In genomic region chr20:62186887-62187866, GRCh38 we compare ENCODE assay signal across 13 cellular contexts. TPM values are rescaled to one million over a fixed set of nuclear protein-coding genes. Genes with fewer than 3 reads are reported as not detected.
DNase-seq lines count a peak whose midpoint lies in the region; ATAC-seq and TF ChIP-seq lines count a peak whose summit lies in the region.
"Had no signal": no experiment of that assay in that cellular context is flagged by ENCODE, and none has a peak within 500 bp of the region (broad histone marks: within the 10 kb centered on the region; RNA-seq: fewer than 3 reads in every experiment).

No MANE protein-coding gene starts in this region.

- no peak for TF ChIP-seq POLR2A in right lobe of liver (IDR thresholded peaks at IDR 0.05)

- no peak for TF ChIP-seq CTCF in right lobe of liver (IDR thresholded peaks at IDR 0.05)

- H3K4me3 ChIP-seq in right lobe of liver = no peak overlapping the region

- no peaks in the 10 kb centered on the region for H3K9me3 ChIP-seq in right lobe of liver

- ATAC-seq in right lobe of liver = peak in 1 of 4 donors; percentile 36
- ATAC-seq: activated naive CD8-positive, alpha-beta T cell treated with anti-CD3 and anti-CD28 coated beads, Interleukin-2, amount 50 U/mL, for 24 hours had no signal

- 59% methylated on average over 13 of the region's 13 CpGs for WGBS in right lobe of liver (ENCODE audit: insufficient coverage, low coverage, low lambda C conversion rate, missing lambda C conversion rate)

- H3K4me1 ChIP-seq in right lobe of liver = peaks cover 0 to 46% (median 16%) of the 10 kb centered on the region in 4 donors

- no peaks in the 10 kb centered on the region for H3K27me3 ChIP-seq in right lobe of liver

- DNase-seq in AG20443 (ENCODE audit: low spot score) (peak; percentile 47), ELR (ENCODE audit: low read depth) (peak; percentile 29), amniotic epithelial cell (ENCODE audit: low read depth) (peak; percentile 39), right lobe of liver (peak in 1 of 3 donors; percentile 23), NCI-H2227 treated with DMSO at 0.1 percent for 48 hours (lab: John Stamatoyannopoulos, UW) (no peak), middle frontal gyrus (ENCODE audit: extremely low spot score, low spot score) (no peak)
- no peak for DNase-seq in stimulated activated CD4-positive, alpha-beta T cell treated with anti-CD3 and anti-CD28 coated beads, Interleukin-2, amount 100 ng/mL, for 48 hours
- no peak for DNase-seq in activated naive CD4-positive, alpha-beta T cell treated with anti-CD3 and anti-CD28 coated beads, Interleukin-2, amount 50 U/mL, for 16 hours
- DNase-seq: activated naive CD8-positive, alpha-beta T cell treated with anti-CD3 and anti-CD28 coated beads, Interleukin-2, amount 50 U/mL, for 24 hours; COR-L47; retina; SIG-M5 had no signal

- intact Hi-C loops in right lobe of liver (cut with DNase I) = no loop called here

- peak overlapping the region in 2 of 3 donors; percentile 17 to 77 for H3K27ac ChIP-seq in right lobe of liver

- H3K36me3 ChIP-seq in right lobe of liver = peaks cover 0 to 7% (median under 1%) of the 10 kb centered on the region in 4 donors

RNA-seq across cellular contexts. Expression of gene MTG2, which starts 4.3 kb away (rescaled TPM):
- 10 to 100 TPM; 27.0 to 45.6 (median 31.8) TPM for total RNA-seq in right lobe of liver

RNA-seq across cellular contexts. Expression of gene HRH3, which starts 32.9 kb away (rescaled TPM):
- not detected for total RNA-seq in right lobe of liver
- total RNA-seq: kidney epithelial cell had no signal

RNA-seq across cellular contexts. Expression of gene SS18L1, which starts 43.6 kb away (rescaled TPM):
- 10 to 100 TPM; 14.1 to 26.5 (median 23.7) TPM for total RNA-seq in right lobe of liver

RNA-seq across cellular contexts. Expression of gene PSMA7, which starts 44.0 kb away (rescaled TPM):
- total RNA-seq in right lobe of liver = 100 to 1,000 TPM; 108 to 268 (median 116) TPM

RNA-seq across cellular contexts. Expression of gene OSBPL2, which starts 51.1 kb away (rescaled TPM):
- total RNA-seq in right lobe of liver = 10 to 100 TPM; 15.6 to 27.8 (median 21.2) TPM

Comparison
In these comparisons a context has a peak if more than half of its experiments do, and no peak if none do; other contexts are left out.
1. DNase-seq: peak in AG20443 (single experiment), ELR (single experiment) and amniotic epithelial cell (single experiment); none in NCI-H2227 treated with DMSO at 0.1 percent for 48 hours (single experiment), stimulated activated CD4-positive, alpha-beta T cell treated with anti-CD3 and anti-CD28 coated beads, Interleukin-2, amount 100 ng/mL, for 48 hours (0 of 2), activated naive CD4-positive, alpha-beta T cell treated with anti-CD3 and anti-CD28 coated beads, Interleukin-2, amount 50 U/mL, for 16 hours (single experiment) and middle frontal gyrus (single experiment).